1 cellular context compared by ENCODE assay signal in the genomic region with DNA sequence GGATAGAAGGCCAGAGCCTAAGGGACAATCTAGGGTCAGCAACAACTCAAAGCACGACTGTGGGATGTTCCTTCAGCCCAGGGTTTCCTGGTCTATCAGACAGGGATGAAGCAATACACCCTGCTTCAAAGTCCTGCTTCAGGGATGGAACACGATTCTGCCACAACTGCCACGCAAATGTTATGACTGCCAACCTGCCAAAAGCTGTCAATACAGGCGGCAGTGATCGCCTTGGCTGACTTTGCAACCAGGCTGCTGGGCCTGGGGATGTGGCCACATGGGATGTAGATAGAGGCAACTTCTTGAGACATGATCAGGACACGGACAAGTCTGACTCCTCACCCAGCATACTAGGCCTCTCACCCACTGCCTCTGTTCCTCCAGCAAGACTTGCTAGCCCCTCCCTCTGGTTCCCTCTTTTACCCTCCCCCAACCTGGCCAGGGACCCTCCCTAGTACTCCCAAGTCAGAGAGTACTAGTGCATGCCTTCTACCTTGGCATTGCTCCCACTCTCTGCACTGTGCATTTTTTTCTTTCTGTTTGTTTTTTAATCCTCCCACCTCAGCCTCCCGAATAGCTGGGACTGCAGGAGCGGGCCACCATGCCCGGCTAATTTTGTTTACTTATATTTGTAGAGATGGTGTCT.
TF ChIP-seq lines count a peak whose summit lies in the region.

No MANE protein-coding gene starts in this region.

TF ChIP-seq in K562, 482 proteins besides CTCF, POLR2A, EP300 and RAD21:
- TF ChIP-seq CEBPB (tag; IDR thresholded peaks at IDR 0.05) (peak; percentile 31; the same call in 1 of the 2 replicates), TCF7L2 (IDR thresholded peaks at IDR 0.05; ENCODE audit: low read depth, low read length) (no peak)
TF ChIP-seq in K562: peak in this region for 1.
